ENCODE assay signal across 21 cellular contexts in the genomic region with DNA sequence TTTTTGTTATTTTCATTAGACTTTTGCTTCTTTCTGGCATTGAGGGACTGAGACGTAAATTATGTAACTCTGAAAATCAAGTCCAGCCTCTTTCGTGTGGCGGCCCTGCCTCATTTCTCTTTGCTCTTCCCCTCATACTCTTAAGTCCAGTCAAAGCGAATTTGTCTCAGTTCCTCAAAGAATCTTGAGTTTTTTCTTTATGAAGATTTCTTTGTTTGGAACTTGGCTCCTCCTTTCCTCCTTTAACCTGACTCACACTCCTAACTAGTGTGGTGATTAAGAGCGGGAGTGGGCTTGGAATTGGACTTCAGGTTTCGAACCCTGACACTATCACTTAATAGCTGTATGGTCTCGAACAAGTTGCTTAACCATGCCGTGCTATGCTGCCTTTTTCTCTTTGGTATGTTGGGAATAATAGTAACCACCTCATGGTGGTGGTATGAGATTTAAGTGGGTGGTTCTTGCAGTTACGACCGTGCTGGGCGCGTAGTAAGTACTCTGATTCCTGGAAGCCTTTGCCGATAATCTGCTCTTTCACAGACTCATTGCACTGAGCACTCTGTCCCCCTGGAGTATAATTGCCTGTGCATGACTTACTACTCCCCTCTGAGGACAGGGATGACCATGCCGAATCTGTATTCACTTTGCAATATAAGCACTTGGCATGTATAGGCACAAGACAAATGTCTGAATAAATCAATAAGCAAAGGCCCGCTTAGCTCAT. TPM values are rescaled to one million over a fixed set of nuclear protein-coding genes. Genes with fewer than 3 reads are reported as not detected.
DNase-seq lines count a peak whose midpoint lies in the region; ATAC-seq and TF ChIP-seq lines count a peak whose summit lies in the region.
"Had no signal": no experiment of that assay in that cellular context is flagged by ENCODE, and none has a peak within 500 bp of the region (broad histone marks: within the 10 kb centered on the region; RNA-seq: fewer than 3 reads in every experiment).

No MANE protein-coding gene starts in this region.

- ATAC-seq in stimulated activated naive CD8-positive, alpha-beta T cell treated with anti-CD3 and anti-CD28 coated beads, Interleukin-15, Interleukin-2, amounts not matched to agents 100 U/mL and 50 U/mL, for 24 hours: no peak
- no peak for ATAC-seq in HG03039 (IDR thresholded peaks at IDR 0.05; ENCODE audit: unreplicated experiment)
- ATAC-seq: A549; activated CD8-positive, alpha-beta memory T cell treated with anti-CD3 and anti-CD28 coated beads, Interleukin-2, amount 10 ng/mL, durations not matched to agents 7 days and 5 days; CD8-positive, alpha-beta T cell; stimulated activated memory B cell treated with anti-CD40 and anti-IgM and Interleukin-4, amounts not matched to agents 10 μg/mL and 1 μg/mL and 100 μg/mL, for 72 hours had no signal

- H3K4me1 Mint-ChIP-seq in stimulated activated naive CD8-positive, alpha-beta T cell treated with anti-CD3 and anti-CD28 coated beads, Interleukin-15, Interleukin-2, amounts not matched to agents 100 ng/mL and 50 ng/mL, for 24 hours (ENCODE audit: low read depth): peaks cover 17% of the 10 kb centered on the region
- H3K4me1 Mint-ChIP-seq in endothelial cell (ENCODE audit: unreplicated experiment): peaks cover 48% of the 10 kb centered on the region
- H3K4me1 Mint-ChIP-seq: stimulated activated memory B cell treated with anti-CD40 and anti-IgM and Interleukin-4, amounts not matched to agents 10 μg/mL and 1 μg/mL and 100 μg/mL, for 72 hours had no signal

- peaks cover 12% of the 10 kb centered on the region for H4K20me1 ChIP-seq in osteoblast (ENCODE audit: insufficient read depth, low read length)

- no peaks in the 10 kb centered on the region for H3K9me3 Mint-ChIP-seq in stimulated activated naive CD8-positive, alpha-beta T cell treated with anti-CD3 and anti-CD28 coated beads, Interleukin-15, Interleukin-2, amounts not matched to agents 100 ng/mL and 50 ng/mL, for 24 hours
- no peaks in the 10 kb centered on the region for H3K9me3 Mint-ChIP-seq in endothelial cell (ENCODE audit: unreplicated experiment)
- H3K9me3 Mint-ChIP-seq: CD8-positive, alpha-beta T cell; stimulated activated memory B cell treated with anti-CD40 and anti-IgM and Interleukin-4, amounts not matched to agents 10 μg/mL and 1 μg/mL and 100 μg/mL, for 72 hours had no signal

- H3K36me3 Mint-ChIP-seq in stimulated activated naive CD8-positive, alpha-beta T cell treated with anti-CD3 and anti-CD28 coated beads, Interleukin-15, Interleukin-2, amounts not matched to agents 100 ng/mL and 50 ng/mL, for 24 hours (ENCODE audit: low read depth): no peaks in the 10 kb centered on the region
- no peaks in the 10 kb centered on the region for H3K36me3 Mint-ChIP-seq in endothelial cell (ENCODE audit: low read depth, unreplicated experiment)
- H3K36me3 Mint-ChIP-seq: activated CD8-positive, alpha-beta memory T cell treated with anti-CD3 and anti-CD28 coated beads, Interleukin-2, amount 10 ng/mL, durations not matched to agents 7 days and 5 days; CD8-positive, alpha-beta T cell; stimulated activated memory B cell treated with anti-CD40 and anti-IgM and Interleukin-4, amounts not matched to agents 10 μg/mL and 1 μg/mL and 100 μg/mL, for 72 hours had no signal

- peak overlapping the region; percentile 2 for H3K27ac Mint-ChIP-seq in stimulated activated naive CD8-positive, alpha-beta T cell treated with anti-CD3 and anti-CD28 coated beads, Interleukin-15, Interleukin-2, amounts not matched to agents 100 ng/mL and 50 ng/mL, for 24 hours
- H3K27ac Mint-ChIP-seq in endothelial cell (ENCODE audit: unreplicated experiment): no peak overlapping the region
- H3K27ac Mint-ChIP-seq: activated CD8-positive, alpha-beta memory T cell treated with anti-CD3 and anti-CD28 coated beads, Interleukin-2, amount 10 ng/mL, durations not matched to agents 7 days and 5 days; CD8-positive, alpha-beta T cell; stimulated activated memory B cell treated with anti-CD40 and anti-IgM and Interleukin-4, amounts not matched to agents 10 μg/mL and 1 μg/mL and 100 μg/mL, for 72 hours had no signal

- no peaks in the 10 kb centered on the region for H3K9me3 ChIP-seq in osteoblast (ENCODE audit: low read depth, low read length)
- H3K9me3 ChIP-seq: A549, adrenal gland had no signal

- peaks cover 10% of the 10 kb centered on the region for H3K27me3 Mint-ChIP-seq in stimulated activated naive CD8-positive, alpha-beta T cell treated with anti-CD3 and anti-CD28 coated beads, Interleukin-15, Interleukin-2, amounts not matched to agents 100 ng/mL and 50 ng/mL, for 24 hours
- peaks cover 3% of the 10 kb centered on the region for H3K27me3 Mint-ChIP-seq in endothelial cell (ENCODE audit: unreplicated experiment)
- H3K27me3 Mint-ChIP-seq: activated CD8-positive, alpha-beta memory T cell treated with anti-CD3 and anti-CD28 coated beads, Interleukin-2, amount 10 ng/mL, durations not matched to agents 7 days and 5 days had no signal

- no peak overlapping the region for H2AFZ ChIP-seq in osteoblast (ENCODE audit: low read length)

- no peak for DNase-seq in stimulated activated naive CD8-positive, alpha-beta T cell treated with anti-CD3 and anti-CD28 coated beads, Interleukin-15, Interleukin-2, amounts not matched to agents 100 U/mL and 50 U/mL, for 24 hours
- DNase-seq in fibroblast of mammary gland (ENCODE audit: low read depth) (peak; percentile 60), osteoblast (ENCODE audit: insufficient read length, low spot score, missing footprints) (no peak), globus pallidus (ENCODE audit: low spot score) (no peak), endothelial cell (ENCODE audit: low spot score) (no peak)
- DNase-seq in activated CD4-positive, alpha-beta T cell treated with anti-CD3 and anti-CD28 coated beads for 48 hours: no peak
- DNase-seq: activated CD4-positive, alpha-beta T cell treated with anti-CD3 and anti-CD28 coated beads for 1 hour; activated CD8-positive, alpha-beta memory T cell treated with anti-CD3 and anti-CD28 coated beads, Interleukin-2, amount 10 ng/mL, durations not matched to agents 7 days and 5 days; adrenal gland; CD8-positive, alpha-beta T cell; DMS79 treated with DMSO at 0.1 percent for 48 hours; foreskin fibroblast; NCI-H1417 treated with DMSO at 0.1 percent for 48 hours; NCI-H2227 treated with DMSO at 0.1 percent for 48 hours; NK-92 treated with Interleukin-12 subunit alpha and Interleukin-12 subunit beta, amount 100 ng/mL, for 24 hours; SIG-M5; T-helper 2 cell had no signal

- H3K4me3 ChIP-seq in fibroblast of mammary gland (ENCODE audit: control insufficient read depth, low read depth, low read length) (no peak overlapping the region), osteoblast (ENCODE audit: insufficient read depth, low read length) (no peak overlapping the region)
- H3K4me3 ChIP-seq: A549, adrenal gland had no signal

- peaks cover 32% of the 10 kb centered on the region for H3K4me1 ChIP-seq in osteoblast (ENCODE audit: insufficient read depth, low read length)

- no peak for TF ChIP-seq CTCF in fibroblast of mammary gland (conservative IDR thresholded peaks at IDR 0.05; ENCODE audit: control insufficient read depth, insufficient read depth, low read depth, low read length)
- no peak for TF ChIP-seq CTCF in osteoblast (IDR thresholded peaks at IDR 0.05; ENCODE audit: extremely low read depth, low read depth, low read length)
- TF ChIP-seq CTCF in endothelial cell (IDR thresholded peaks at IDR 0.05; ENCODE audit: unreplicated experiment): no peak

- peaks cover 93% of the 10 kb centered on the region for H3K79me2 ChIP-seq in osteoblast (ENCODE audit: insufficient read depth, low read length)

- no peaks in the 10 kb centered on the region for H3K27me3 ChIP-seq in osteoblast (ENCODE audit: insufficient read depth, low read length)
- H3K27me3 ChIP-seq: adrenal gland had no signal

- no peaks in the 10 kb centered on the region for H3K36me3 ChIP-seq in osteoblast (ENCODE audit: insufficient read depth, low read length)
- H3K36me3 ChIP-seq: adrenal gland had no signal

- peak overlapping the region; percentile 62 for H3K27ac ChIP-seq in osteoblast (ENCODE audit: low read depth, low read length)
- H3K27ac ChIP-seq: A549 had no signal

- no peak overlapping the region for H3K4me3 Mint-ChIP-seq in stimulated activated naive CD8-positive, alpha-beta T cell treated with anti-CD3 and anti-CD28 coated beads, Interleukin-15, Interleukin-2, amounts not matched to agents 100 ng/mL and 50 ng/mL, for 24 hours
- no peak overlapping the region for H3K4me3 Mint-ChIP-seq in endothelial cell (ENCODE audit: unreplicated experiment)
- H3K4me3 Mint-ChIP-seq: activated CD8-positive, alpha-beta memory T cell treated with anti-CD3 and anti-CD28 coated beads, Interleukin-2, amount 10 ng/mL, durations not matched to agents 7 days and 5 days; CD8-positive, alpha-beta T cell; stimulated activated memory B cell treated with anti-CD40 and anti-IgM and Interleukin-4, amounts not matched to agents 10 μg/mL and 1 μg/mL and 100 μg/mL, for 72 hours had no signal

- H3K4me2 ChIP-seq in osteoblast (ENCODE audit: insufficient read depth, low read length): no peak overlapping the region
- H3K4me2 ChIP-seq: A549 had no signal

RNA-seq across cellular contexts. Expression of a gene that starts 19.1 kb away (rescaled TPM):
- total RNA-seq in osteoblast (73.4 and 78.9 TPM in 2 replicates), endothelial cell (ENCODE audit: unreplicated experiment) (34.3 TPM)
